8 cellular contexts compared by ENCODE assay signal in the genomic region with DNA sequence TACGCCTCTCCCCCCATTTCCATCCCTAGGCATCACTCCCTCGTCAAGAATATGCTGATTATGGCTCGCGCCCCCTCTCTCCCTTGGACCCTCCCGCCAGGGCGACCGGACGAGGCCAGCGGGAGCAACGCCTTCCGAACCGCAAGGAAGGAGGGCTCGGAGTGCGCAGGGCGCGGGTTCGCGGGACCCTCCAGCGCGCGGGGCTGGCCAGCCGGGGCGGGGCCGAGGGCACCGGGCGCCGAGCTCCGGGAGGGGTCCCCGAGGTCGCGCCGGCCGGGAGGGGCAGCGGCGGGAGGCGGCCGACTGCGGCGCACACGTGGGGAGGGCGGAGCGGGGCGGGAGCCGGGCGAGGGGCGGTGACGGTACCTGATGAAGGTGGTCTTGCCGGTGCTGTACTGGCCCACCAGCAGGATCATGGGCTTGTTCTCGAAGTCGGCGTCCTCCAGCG. TPM values are rescaled to one million over a fixed set of nuclear protein-coding genes. Genes with fewer than 3 reads are reported as not detected.
A peak's percentile ranks its signal among the peaks of the same experiment; 100 is the strongest.
DNase-seq lines count a peak whose midpoint lies in the region; ATAC-seq, FAIRE-seq and TF ChIP-seq lines count a peak whose summit lies in the region.

No MANE protein-coding gene starts in this region.

- H3F3A ChIP-seq in DOHH2 (ENCODE audit: control insufficient read depth, insufficient read depth): peaks cover 25% of the 10 kb centered on the region

- no peak for TF ChIP-seq CTCF in DOHH2 (IDR thresholded peaks at IDR 0.05; ENCODE audit: low read depth, low read length, poor library complexity, severe bottlenecking)
- no peak for TF ChIP-seq CTCF in bronchial epithelial cell (IDR thresholded peaks at IDR 0.05; ENCODE audit: insufficient read depth, low read length, severe bottlenecking)
- TF ChIP-seq CTCF in lower leg skin (IDR thresholded peaks at IDR 0.05): no peak
- TF ChIP-seq CTCF in tibial nerve (IDR thresholded peaks at IDR 0.05): no peak

- no peaks in the 10 kb centered on the region for H3K9me3 ChIP-seq in DOHH2 (ENCODE audit: control insufficient read depth, insufficient read depth, low read length)
- no peaks in the 10 kb centered on the region for H3K9me3 ChIP-seq in HUES64 (ENCODE audit: insufficient read depth, low read depth, low read length)
- H3K9me3 ChIP-seq in tibial nerve: no peaks in the 10 kb centered on the region

- peaks cover 12% of the 10 kb centered on the region; the same call in 1 of the 2 replicates for H3K27me3 ChIP-seq in DOHH2 (ENCODE audit: control insufficient read depth, low read length)
- H3K27me3 ChIP-seq in HUES64 (ENCODE audit: insufficient read depth, low read length): no peaks in the 10 kb centered on the region
- H3K27me3 ChIP-seq in bronchial epithelial cell (ENCODE audit: control insufficient read depth, insufficient read depth, low read length): no peaks in the 10 kb centered on the region
- H3K27me3 ChIP-seq in tibial nerve: no peaks in the 10 kb centered on the region

- peak overlapping the region; percentile 77 for H3K4me2 ChIP-seq in DOHH2 (ENCODE audit: low read length)

- H3K79me2 ChIP-seq in DOHH2 (ENCODE audit: control insufficient read depth, low read length): peaks cover 45% of the 10 kb centered on the region

- H3K36me3 ChIP-seq in DOHH2 (ENCODE audit: control insufficient read depth, low read length) (no peaks in the 10 kb centered on the region), HUES64 (ENCODE audit: insufficient read depth, low read length) (no peaks in the 10 kb centered on the region), bronchial epithelial cell (ENCODE audit: control insufficient read depth, insufficient read depth, low read length) (no peaks in the 10 kb centered on the region), tibial nerve (no peaks in the 10 kb centered on the region)

- peak overlapping the region; percentile 94 for H3K4me3 ChIP-seq in DOHH2 (ENCODE audit: low read length)
- H3K4me3 ChIP-seq in HUES64 (ENCODE audit: low read length): peak overlapping the region; percentile 93
- H3K4me3 ChIP-seq in bronchial epithelial cell (ENCODE audit: low read depth, low read length): peak overlapping the region; percentile 98
- peak overlapping the region; percentile 90 for H3K4me3 ChIP-seq in lower leg skin (ENCODE audit: low read depth, poor library complexity, severe bottlenecking)
- peak overlapping the region; percentile 70 to 97 (median 92) for H3K4me3 ChIP-seq in tibial nerve

- peak; percentile 22 for ATAC-seq in GM21390 (IDR thresholded peaks at IDR 0.05; ENCODE audit: unreplicated experiment)

- intact Hi-C loops in lower leg skin (cut with DNase I; ENCODE audit: low total_unique reads): no loop called here

- WGBS in HUES64: under 1% methylated on average over 52 of the region's 52 CpGs
- WGBS in lower leg skin, 2 donors: 1% methylated on average over 22 to 52 of the region's 52 CpGs
- 1% methylated on average over 9 to 27 of the region's 52 CpGs for WGBS in tibial nerve, 2 donors

- H3K27ac ChIP-seq in DOHH2 (ENCODE audit: low read depth, low read length) (peak overlapping the region; percentile 78), HUES64 (ENCODE audit: low read depth, low read length) (peak overlapping the region; percentile 93; the same call in 1 of the 2 replicates), tibial nerve (peak overlapping the region; percentile 87 to 93 (median 90))

- no peak for TF ChIP-seq EP300 in tibial nerve (IDR thresholded peaks at IDR 0.05)

- DNase-seq in bronchial epithelial cell (ENCODE audit: low read depth) (no peak), lower leg skin (ENCODE audit: low spot score in 2 of 2) (peak in 1 of 2 donors; percentile 91), tibial nerve (ENCODE audit: low spot score in 2 of 2) (no peak), NCI-H2081 (lab: John Stamatoyannopoulos, UW) (no peak), NCI-H2196 (lab: John Stamatoyannopoulos, UW; ENCODE audit: unreplicated experiment) (no peak)

- no peak for FAIRE-seq in bronchial epithelial cell (lab: Jason Lieb, UNC)

- TF ChIP-seq POLR2A in lower leg skin (IDR thresholded peaks at IDR 0.05): no peak
- TF ChIP-seq POLR2A in tibial nerve (IDR thresholded peaks at IDR 0.05): no peak

- H4K20me1 ChIP-seq in DOHH2 (ENCODE audit: control insufficient read depth, insufficient read depth, low read depth, low read length): no peaks in the 10 kb centered on the region

- H3K4me1 ChIP-seq in DOHH2 (ENCODE audit: control insufficient read depth, low read length) (peaks cover 53% of the 10 kb centered on the region), HUES64 (ENCODE audit: insufficient read depth, low read length) (peaks cover 18% of the 10 kb centered on the region), tibial nerve (peaks cover 0 to 52% (median 20%) of the 10 kb centered on the region in 4 donors)

- H3K9me2 ChIP-seq in DOHH2 (replicated peaks; ENCODE audit: control insufficient read depth, low read length): no peaks in the 10 kb centered on the region

- H3K9ac ChIP-seq in HUES64 (ENCODE audit: low read depth, low read length): peak overlapping the region; percentile 87

RNA-seq across cellular contexts. Expression of gene EHD4, which starts 0.4 kb away (rescaled TPM):
- polyA plus RNA-seq in HUES64 (2013, experiment 1 of 2): 11.9 TPM
- polyA plus RNA-seq in HUES64 (2013, experiment 2 of 2): 12.9 TPM
- total RNA-seq in bronchial epithelial cell (21.1 and 28.3 TPM in 2 replicates), lower leg skin (10 to 100 TPM; 19.6 to 27.3 (median 23.3) TPM), tibial nerve (10 to 100 TPM; 13.2 to 31.5 (median 22.0) TPM)

RNA-seq across cellular contexts. Expression of gene PLA2G4E, which starts 48.9 kb away (rescaled TPM):
- polyA plus RNA-seq in HUES64 (2013, experiment 1 of 2): not detected
- not detected for polyA plus RNA-seq in HUES64 (2013, experiment 2 of 2)
- total RNA-seq in bronchial epithelial cell: under 0.01 and 1.4 TPM in 2 replicates
- 10 to 100 TPM; 49.8 to 67.2 (median 51.5) TPM for total RNA-seq in lower leg skin
- total RNA-seq in tibial nerve: not detected

Comparison
In these comparisons a context has a peak if more than half of its experiments do, and no peak if none do; other contexts are left out.
1. RNA of gene PLA2G4E, which starts 48.9 kb away (total RNA-seq): 49.8 to 67.2 TPM in lower leg skin; under 0.01 to 1.4 TPM in bronchial epithelial cell and not detected in tibial nerve; every median in the first group is over 10 times any median in the second.
2. Peak in every context shown above with its lines, with median percentiles within 50 percentile points of each other: H3K27ac ChIP-seq and H3K4me3 ChIP-seq.